ENCODE assay signal across 1 cellular context in the genomic region with DNA sequence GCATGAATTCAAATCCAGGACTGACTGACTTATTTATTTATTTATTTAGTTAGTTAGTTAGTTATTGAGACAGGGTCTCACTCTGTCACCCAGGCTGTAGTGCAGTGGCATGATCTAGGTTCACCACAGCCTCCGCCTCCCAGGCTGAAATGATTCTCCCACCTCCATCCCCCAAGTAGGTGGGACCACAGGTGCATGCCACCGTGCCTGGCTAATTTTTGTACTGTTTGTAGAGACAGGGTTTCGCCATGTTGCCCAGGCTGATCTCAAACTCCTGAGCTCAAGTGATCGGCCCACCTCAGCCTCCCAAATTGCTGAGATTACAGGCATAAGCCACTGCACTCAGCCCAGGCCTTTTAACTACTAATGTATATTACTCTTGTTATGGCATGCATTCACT.
TF ChIP-seq lines count a peak whose summit lies in the region.

No MANE protein-coding gene starts in this region.

TF ChIP-seq in GM23338, 12 proteins besides CTCF, POLR2A, EP300 and RAD21:
- TF ChIP-seq, protein P1, sequence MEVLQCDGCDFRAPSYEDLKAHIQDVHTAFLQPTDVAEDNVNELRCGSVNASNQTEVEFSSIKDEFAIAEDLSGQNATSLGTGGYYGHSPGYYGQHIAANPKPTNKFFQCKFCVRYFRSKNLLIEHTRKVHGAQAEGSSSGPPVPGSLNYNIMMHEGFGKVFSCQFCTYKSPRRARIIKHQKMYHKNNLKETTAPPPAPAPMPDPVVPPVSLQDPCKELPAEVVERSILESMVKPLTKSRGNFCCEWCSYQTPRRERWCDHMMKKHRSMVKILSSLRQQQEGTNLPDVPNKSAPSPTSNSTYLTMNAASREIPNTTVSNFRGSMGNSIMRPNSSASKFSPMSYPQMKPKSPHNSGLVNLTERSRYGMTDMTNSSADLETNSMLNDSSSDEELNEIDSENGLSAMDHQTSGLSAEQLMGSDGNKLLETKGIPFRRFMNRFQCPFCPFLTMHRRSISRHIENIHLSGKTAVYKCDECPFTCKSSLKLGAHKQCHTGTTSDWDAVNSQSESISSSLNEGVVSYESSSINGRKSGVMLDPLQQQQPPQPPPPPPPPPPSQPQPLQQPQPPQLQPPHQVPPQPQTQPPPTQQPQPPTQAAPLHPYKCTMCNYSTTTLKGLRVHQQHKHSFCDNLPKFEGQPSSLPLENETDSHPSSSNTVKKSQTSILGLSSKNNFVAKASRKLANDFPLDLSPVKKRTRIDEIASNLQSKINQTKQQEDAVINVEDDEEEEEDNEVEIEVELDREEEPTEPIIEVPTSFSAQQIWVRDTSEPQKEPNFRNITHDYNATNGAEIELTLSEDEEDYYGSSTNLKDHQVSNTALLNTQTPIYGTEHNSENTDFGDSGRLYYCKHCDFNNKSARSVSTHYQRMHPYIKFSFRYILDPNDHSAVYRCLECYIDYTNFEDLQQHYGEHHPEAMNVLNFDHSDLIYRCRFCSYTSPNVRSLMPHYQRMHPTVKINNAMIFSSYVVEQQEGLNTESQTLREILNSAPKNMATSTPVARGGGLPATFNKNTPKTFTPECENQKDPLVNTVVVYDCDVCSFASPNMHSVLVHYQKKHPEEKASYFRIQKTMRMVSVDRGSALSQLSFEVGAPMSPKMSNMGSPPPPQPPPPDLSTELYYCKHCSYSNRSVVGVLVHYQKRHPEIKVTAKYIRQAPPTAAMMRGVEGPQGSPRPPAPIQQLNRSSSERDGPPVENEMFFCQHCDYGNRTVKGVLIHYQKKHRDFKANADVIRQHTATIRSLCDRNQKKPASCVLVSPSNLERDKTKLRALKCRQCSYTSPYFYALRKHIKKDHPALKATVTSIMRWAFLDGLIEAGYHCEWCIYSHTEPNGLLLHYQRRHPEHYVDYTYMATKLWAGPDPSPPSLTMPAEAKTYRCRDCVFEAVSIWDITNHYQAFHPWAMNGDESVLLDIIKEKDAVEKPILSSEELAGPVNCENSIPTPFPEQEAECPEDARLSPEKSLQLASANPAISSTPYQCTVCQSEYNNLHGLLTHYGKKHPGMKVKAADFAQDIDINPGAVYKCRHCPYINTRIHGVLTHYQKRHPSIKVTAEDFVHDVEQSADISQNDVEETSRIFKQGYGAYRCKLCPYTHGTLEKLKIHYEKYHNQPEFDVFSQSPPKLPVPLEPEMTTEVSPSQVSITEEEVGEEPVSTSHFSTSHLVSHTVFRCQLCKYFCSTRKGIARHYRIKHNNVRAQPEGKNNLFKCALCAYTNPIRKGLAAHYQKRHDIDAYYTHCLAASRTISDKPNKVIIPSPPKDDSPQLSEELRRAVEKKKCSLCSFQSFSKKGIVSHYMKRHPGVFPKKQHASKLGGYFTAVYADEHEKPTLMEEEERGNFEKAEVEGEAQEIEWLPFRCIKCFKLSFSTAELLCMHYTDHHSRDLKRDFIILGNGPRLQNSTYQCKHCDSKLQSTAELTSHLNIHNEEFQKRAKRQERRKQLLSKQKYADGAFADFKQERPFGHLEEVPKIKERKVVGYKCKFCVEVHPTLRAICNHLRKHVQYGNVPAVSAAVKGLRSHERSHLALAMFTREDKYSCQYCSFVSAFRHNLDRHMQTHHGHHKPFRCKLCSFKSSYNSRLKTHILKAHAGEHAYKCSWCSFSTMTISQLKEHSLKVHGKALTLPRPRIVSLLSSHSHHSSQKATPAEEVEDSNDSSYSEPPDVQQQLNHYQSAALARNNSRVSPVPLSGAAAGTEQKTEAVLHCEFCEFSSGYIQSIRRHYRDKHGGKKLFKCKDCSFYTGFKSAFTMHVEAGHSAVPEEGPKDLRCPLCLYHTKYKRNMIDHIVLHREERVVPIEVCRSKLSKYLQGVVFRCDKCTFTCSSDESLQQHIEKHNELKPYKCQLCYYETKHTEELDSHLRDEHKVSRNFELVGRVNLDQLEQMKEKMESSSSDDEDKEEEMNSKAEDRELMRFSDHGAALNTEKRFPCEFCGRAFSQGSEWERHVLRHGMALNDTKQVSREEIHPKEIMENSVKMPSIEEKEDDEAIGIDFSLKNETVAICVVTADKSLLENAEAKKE (CRISPR knock-in tag; IDR thresholded peaks at IDR 0.05), result no peak
- TF ChIP-seq EZH2 (IDR thresholded peaks at IDR 0.05; ENCODE audit: low read depth, unreplicated experiment), result no peak
- TF ChIP-seq EZH2phosphoT487 (IDR thresholded peaks at IDR 0.05; ENCODE audit: unreplicated experiment), result no peak
- no peak for TF ChIP-seq POLR2AphosphoS5 (IDR thresholded peaks at IDR 0.05; ENCODE audit: low read depth)
- no peak for TF ChIP-seq STAT1 (IDR thresholded peaks at IDR 0.05; ENCODE audit: unreplicated experiment)
- no peak for TF ChIP-seq ZNF114 (CRISPR knock-in tag; IDR thresholded peaks at IDR 0.05)
- TF ChIP-seq, protein P2, sequence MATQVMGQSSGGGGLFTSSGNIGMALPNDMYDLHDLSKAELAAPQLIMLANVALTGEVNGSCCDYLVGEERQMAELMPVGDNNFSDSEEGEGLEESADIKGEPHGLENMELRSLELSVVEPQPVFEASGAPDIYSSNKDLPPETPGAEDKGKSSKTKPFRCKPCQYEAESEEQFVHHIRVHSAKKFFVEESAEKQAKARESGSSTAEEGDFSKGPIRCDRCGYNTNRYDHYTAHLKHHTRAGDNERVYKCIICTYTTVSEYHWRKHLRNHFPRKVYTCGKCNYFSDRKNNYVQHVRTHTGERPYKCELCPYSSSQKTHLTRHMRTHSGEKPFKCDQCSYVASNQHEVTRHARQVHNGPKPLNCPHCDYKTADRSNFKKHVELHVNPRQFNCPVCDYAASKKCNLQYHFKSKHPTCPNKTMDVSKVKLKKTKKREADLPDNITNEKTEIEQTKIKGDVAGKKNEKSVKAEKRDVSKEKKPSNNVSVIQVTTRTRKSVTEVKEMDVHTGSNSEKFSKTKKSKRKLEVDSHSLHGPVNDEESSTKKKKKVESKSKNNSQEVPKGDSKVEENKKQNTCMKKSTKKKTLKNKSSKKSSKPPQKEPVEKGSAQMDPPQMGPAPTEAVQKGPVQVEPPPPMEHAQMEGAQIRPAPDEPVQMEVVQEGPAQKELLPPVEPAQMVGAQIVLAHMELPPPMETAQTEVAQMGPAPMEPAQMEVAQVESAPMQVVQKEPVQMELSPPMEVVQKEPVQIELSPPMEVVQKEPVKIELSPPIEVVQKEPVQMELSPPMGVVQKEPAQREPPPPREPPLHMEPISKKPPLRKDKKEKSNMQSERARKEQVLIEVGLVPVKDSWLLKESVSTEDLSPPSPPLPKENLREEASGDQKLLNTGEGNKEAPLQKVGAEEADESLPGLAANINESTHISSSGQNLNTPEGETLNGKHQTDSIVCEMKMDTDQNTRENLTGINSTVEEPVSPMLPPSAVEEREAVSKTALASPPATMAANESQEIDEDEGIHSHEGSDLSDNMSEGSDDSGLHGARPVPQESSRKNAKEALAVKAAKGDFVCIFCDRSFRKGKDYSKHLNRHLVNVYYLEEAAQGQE (IDR thresholded peaks at IDR 0.05; ENCODE audit: unreplicated experiment), result no peak
